Comparison of ENCODE assay signal across 8 cellular contexts in the genomic region with DNA sequence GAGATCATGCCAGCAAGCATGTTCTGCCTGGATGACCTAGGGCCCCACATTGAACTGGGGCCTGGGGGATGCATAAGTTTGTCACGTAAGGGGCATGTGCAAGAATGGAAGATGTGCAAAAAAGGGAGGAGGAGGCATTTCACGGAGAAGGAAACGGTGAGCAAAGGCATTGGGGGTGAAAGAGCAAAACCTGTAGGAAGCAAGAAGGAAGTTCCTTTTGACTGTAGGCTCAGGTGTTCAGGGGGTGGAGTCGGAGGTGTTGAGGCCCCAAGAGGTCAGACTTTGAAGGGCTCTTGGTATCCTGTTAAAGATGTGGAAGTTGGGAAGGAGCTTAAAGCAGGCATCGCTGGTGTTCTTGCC. TPM values are rescaled to one million over a fixed set of nuclear protein-coding genes. Genes with fewer than 3 reads are reported as not detected.
DNase-seq lines count a peak whose midpoint lies in the region; TF ChIP-seq lines count a peak whose summit lies in the region.

No MANE protein-coding gene starts in this region.

- CTCF ChIA-PET in Calu3 (lab: Charles Lee) (no interaction called here), HEK293 (lab: Yijun Ruan, JAX) (no interaction called here)

- no peaks in the 10 kb centered on the region for H3K9me3 Mint-ChIP-seq in Calu3 (ENCODE audit: low read depth, unreplicated experiment)
- no peaks in the 10 kb centered on the region for H3K9me3 Mint-ChIP-seq in activated T-helper 1 cell treated with anti-CD3 and anti-CD28 coated beads, Interleukin-12 subunit alpha, Interleukin-12 subunit beta, Interleukin-2, Interleukin-4 antibody, amounts not matched to agents 30 ng/mL and 10 ng/mL and 1 ng/mL, durations not matched to agents 14 hours and 24 hours and 36 hours
- H3K9me3 Mint-ChIP-seq in immature natural killer cell, result no peaks in the 10 kb centered on the region

- no peaks in the 10 kb centered on the region for H3K9me3 ChIP-seq in HEK293 (ENCODE audit: control insufficient read depth, insufficient read depth, low read depth, low read length)
- no peaks in the 10 kb centered on the region for H3K9me3 ChIP-seq in suprapubic skin

- BruUV-seq in Calu3 (replicated peaks; lab: Mats Ljungman, UMichigan), result no TSS peak

- H3K4me3 Mint-ChIP-seq in Calu3 (ENCODE audit: low read depth, unreplicated experiment), result peak overlapping the region; percentile 71
- peak overlapping the region; percentile 79 for H3K4me3 Mint-ChIP-seq in activated T-helper 1 cell treated with anti-CD3 and anti-CD28 coated beads, Interleukin-12 subunit alpha, Interleukin-12 subunit beta, Interleukin-2, Interleukin-4 antibody, amounts not matched to agents 30 ng/mL and 10 ng/mL and 1 ng/mL, durations not matched to agents 14 hours and 24 hours and 36 hours
- peak overlapping the region; percentile 88 to 95 (median 91) for H3K4me3 Mint-ChIP-seq in immature natural killer cell

- no peak for TF ChIP-seq EP300 in suprapubic skin (IDR thresholded peaks at IDR 0.05)

- intact Hi-C loops in Calu3 (cut with micrococcal nuclease; ENCODE audit: unreplicated experiment), result no loop called here
- intact Hi-C loops in activated T-helper 1 cell treated with anti-CD3 and anti-CD28 coated beads, Interleukin-12 subunit alpha, Interleukin-12 subunit beta, Interleukin-2, Interleukin-4 antibody, amounts not matched to agents 30 ng/mL and 10 ng/mL and 1 ng/mL, durations not matched to agents 14 hours and 24 hours and 36 hours (cut with micrococcal nuclease), result loop anchor here (1.0 to 5.0 kb wide), 5 partner anchors 34 to 542 kb away; a partner anchor contains a TSS

- H3K27ac ChIP-seq in HEK293 (ENCODE audit: extremely low read depth, low read depth, low read length) (peak overlapping the region; percentile 86), suprapubic skin (peak overlapping the region; percentile 98)

- DNase-seq in Calu3 (no peak), immature natural killer cell (no peak), suprapubic skin (ENCODE audit: low spot score in 2 of 2) (no peak), HuH-7.5 (ENCODE audit: low spot score) (no peak), T1000 (lab: John Stamatoyannopoulos, UW) (no peak), HuH-7 (ENCODE audit: low spot score) (no peak)
- no peak for DNase-seq in activated T-helper 1 cell treated with anti-CD3 and anti-CD28 coated beads, Interleukin-12 subunit alpha, Interleukin-12 subunit beta, Interleukin-2, Interleukin-4 antibody, amounts not matched to agents 30 ng/mL and 10 ng/mL and 1 ng/mL, durations not matched to agents 14 hours and 24 hours and 36 hours (ENCODE audit: low spot score)

- POLR2A ChIA-PET in HEK293 (lab: Yijun Ruan, JAX), result interaction anchor here (0.7 kb wide), 1 partner anchor 38 kb away, joined by 3 read pairs; no protein-coding TSS in a partner anchor

- H3K27me3 Mint-ChIP-seq in Calu3 (ENCODE audit: unreplicated experiment) (no peaks in the 10 kb centered on the region), immature natural killer cell (ENCODE audit: low read depth in 3 of 3) (peaks cover 7 to 19% (median 13%) of the 10 kb centered on the region in 3 donors)
- H3K27me3 Mint-ChIP-seq in activated T-helper 1 cell treated with anti-CD3 and anti-CD28 coated beads, Interleukin-12 subunit alpha, Interleukin-12 subunit beta, Interleukin-2, Interleukin-4 antibody, amounts not matched to agents 30 ng/mL and 10 ng/mL and 1 ng/mL, durations not matched to agents 14 hours and 24 hours and 36 hours (ENCODE audit: insufficient read depth), result peaks cover 35% of the 10 kb centered on the region

- H3K4me1 ChIP-seq in HEK293 (ENCODE audit: control insufficient read depth, insufficient read depth, low read length) (no peaks in the 10 kb centered on the region), suprapubic skin (peaks cover 74% of the 10 kb centered on the region)

- peaks cover 63% of the 10 kb centered on the region for H3K4me1 Mint-ChIP-seq in Calu3 (ENCODE audit: low read depth, unreplicated experiment)
- H3K4me1 Mint-ChIP-seq in activated T-helper 1 cell treated with anti-CD3 and anti-CD28 coated beads, Interleukin-12 subunit alpha, Interleukin-12 subunit beta, Interleukin-2, Interleukin-4 antibody, amounts not matched to agents 30 ng/mL and 10 ng/mL and 1 ng/mL, durations not matched to agents 14 hours and 24 hours and 36 hours (ENCODE audit: low read depth), result peaks cover 34% of the 10 kb centered on the region
- peaks cover 31 to 38% of the 10 kb centered on the region in 2 donors for H3K4me1 Mint-ChIP-seq in immature natural killer cell

- H3K27ac Mint-ChIP-seq in Calu3 (ENCODE audit: unreplicated experiment) (peak overlapping the region; percentile 64), immature natural killer cell (peak overlapping the region; percentile 82 to 99 (median 94))
- peak overlapping the region; percentile 28 for H3K27ac Mint-ChIP-seq in activated T-helper 1 cell treated with anti-CD3 and anti-CD28 coated beads, Interleukin-12 subunit alpha, Interleukin-12 subunit beta, Interleukin-2, Interleukin-4 antibody, amounts not matched to agents 30 ng/mL and 10 ng/mL and 1 ng/mL, durations not matched to agents 14 hours and 24 hours and 36 hours

- no peak for TF ChIP-seq CTCF in Calu3 (IDR thresholded peaks at IDR 0.05; ENCODE audit: unreplicated experiment)
- no peak for TF ChIP-seq CTCF in HEK293 (tag by site-specific recombination; IDR thresholded peaks at IDR 0.05)
- TF ChIP-seq CTCF in suprapubic skin (IDR thresholded peaks at IDR 0.05), result no peak

- no peaks in the 10 kb centered on the region for H3K36me3 ChIP-seq in HEK293 (ENCODE audit: control insufficient read depth in 2 of 2, insufficient read depth in 1 of 2, low read length in 2 of 2)
- H3K36me3 ChIP-seq in suprapubic skin, result no peaks in the 10 kb centered on the region

- H3K27me3 ChIP-seq in suprapubic skin, result no peaks in the 10 kb centered on the region

- WGBS in suprapubic skin, result 27% methylated on average over 5 of the region's 5 CpGs

- no peak for TF ChIP-seq POLR2A in suprapubic skin (IDR thresholded peaks at IDR 0.05)

- H3K4me3 ChIP-seq in HEK293 (ENCODE audit: low read depth, low read length) (peak overlapping the region; percentile 68), suprapubic skin (peak overlapping the region; percentile 81)

- H3K36me3 Mint-ChIP-seq in Calu3 (ENCODE audit: insufficient read depth, unreplicated experiment) (peaks cover 15% of the 10 kb centered on the region), immature natural killer cell (no peaks in the 10 kb centered on the region)
- peaks cover 3% of the 10 kb centered on the region for H3K36me3 Mint-ChIP-seq in activated T-helper 1 cell treated with anti-CD3 and anti-CD28 coated beads, Interleukin-12 subunit alpha, Interleukin-12 subunit beta, Interleukin-2, Interleukin-4 antibody, amounts not matched to agents 30 ng/mL and 10 ng/mL and 1 ng/mL, durations not matched to agents 14 hours and 24 hours and 36 hours (ENCODE audit: low read depth)

TF ChIP-seq in HEK293, 187 proteins besides CTCF, POLR2A, EP300 and RAD21:
- TF ChIP-seq EGR2 (tag by site-specific recombination; IDR thresholded peaks at IDR 0.05; ENCODE audit: low read depth) (peak; percentile 11; the same call in 1 of the 2 replicates), ZBTB1 (tag by site-specific recombination; IDR thresholded peaks at IDR 0.05) (no peak), ZBTB48 (tag by site-specific recombination; IDR thresholded peaks at IDR 0.05) (0 out of 2 replicates have a peak, but pooled peaks have one; percentile 25), ZNF184 (tag by site-specific recombination; IDR thresholded peaks at IDR 0.05) (no peak), ZNF133 (tag by site-specific recombination; IDR thresholded peaks at IDR 0.05) (no peak), SCRT2 (tag by site-specific recombination; IDR thresholded peaks at IDR 0.05) (no peak), ZNF600 (tag by site-specific recombination; IDR thresholded peaks at IDR 0.05) (peak; percentile 12; the same call in 1 of the 2 replicates), ZNF501 (tag by site-specific recombination; IDR thresholded peaks at IDR 0.05) (0 out of 2 replicates have a peak, but pooled peaks have one; percentile 3), ZNF629 (tag by site-specific recombination; IDR thresholded peaks at IDR 0.05) (0 out of 2 replicates have a peak, but pooled peaks have one; percentile 13), ZNF121 (tag by site-specific recombination; IDR thresholded peaks at IDR 0.05) (no peak), ZFHX2 (tag by site-specific recombination; conservative IDR thresholded peaks at IDR 0.05) (no peak), ZNF10 (tag by site-specific recombination; IDR thresholded peaks at IDR 0.05) (no peak), ZNF426 (tag by site-specific recombination; IDR thresholded peaks at IDR 0.05) (no peak), ZBTB20 (tag by site-specific recombination; IDR thresholded peaks at IDR 0.05) (peak; percentile 56; the same call in 1 of the 2 replicates), ZNF335 (tag by site-specific recombination; conservative IDR thresholded peaks at IDR 0.05) (peak; percentile 97), ZNF571 (tag by site-specific recombination; IDR thresholded peaks at IDR 0.05) (no peak)
- TF ChIP-seq, protein P1, sequence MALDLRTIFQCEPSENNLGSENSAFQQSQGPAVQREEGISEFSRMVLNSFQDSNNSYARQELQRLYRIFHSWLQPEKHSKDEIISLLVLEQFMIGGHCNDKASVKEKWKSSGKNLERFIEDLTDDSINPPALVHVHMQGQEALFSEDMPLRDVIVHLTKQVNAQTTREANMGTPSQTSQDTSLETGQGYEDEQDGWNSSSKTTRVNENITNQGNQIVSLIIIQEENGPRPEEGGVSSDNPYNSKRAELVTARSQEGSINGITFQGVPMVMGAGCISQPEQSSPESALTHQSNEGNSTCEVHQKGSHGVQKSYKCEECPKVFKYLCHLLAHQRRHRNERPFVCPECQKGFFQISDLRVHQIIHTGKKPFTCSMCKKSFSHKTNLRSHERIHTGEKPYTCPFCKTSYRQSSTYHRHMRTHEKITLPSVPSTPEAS (tag by site-specific recombination; IDR thresholded peaks at IDR 0.05), result no peak

RNA-seq across cellular contexts. Expression of a gene that starts 0.6 kb away (rescaled TPM):
- total RNA-seq in Calu3 (2022) (87.3 and 109 TPM in 2 replicates), suprapubic skin (100 to 1,000 TPM in 2 of 4 donors, 10 to 100 TPM in 2; 87.6 to 107 (median 95.8) TPM)
- 1.3 and 1.4 TPM in 2 replicates for total RNA-seq in activated T-helper 1 cell treated with anti-CD3 and anti-CD28 coated beads, Interleukin-12 subunit alpha, Interleukin-12 subunit beta, Interleukin-2, Interleukin-4 antibody, amounts not matched to agents 30 ng/mL and 10 ng/mL and 1 ng/mL, durations not matched to agents 14 hours and 24 hours and 36 hours
- 10 to 100 TPM in 2 of 3 donors, 1 to 10 TPM in 1; 8.8 to 17.1 (median 16.4) TPM for polyA plus RNA-seq in immature natural killer cell

RNA-seq across cellular contexts. Expression of a gene that starts 37.3 kb away (rescaled TPM):
- total RNA-seq in Calu3 (2022), result 0.57 and 1.1 TPM in 2 replicates
- not detected in 2 replicates for total RNA-seq in activated T-helper 1 cell treated with anti-CD3 and anti-CD28 coated beads, Interleukin-12 subunit alpha, Interleukin-12 subunit beta, Interleukin-2, Interleukin-4 antibody, amounts not matched to agents 30 ng/mL and 10 ng/mL and 1 ng/mL, durations not matched to agents 14 hours and 24 hours and 36 hours
- polyA plus RNA-seq in immature natural killer cell, result not detected
- total RNA-seq in suprapubic skin, result 1 to 10 TPM in 2 of 4 donors, under 1 TPM in 2; 0.30 to 5.3 (median 0.98) TPM

Comparison
In these comparisons a context has a peak if more than half of its experiments do, and no peak if none do; other contexts are left out.
1. H3K27ac Mint-ChIP-seq: peak in every context shown above with its lines; median percentile 94 in immature natural killer cell; 64 in Calu3; 28 in activated T-helper 1 cell treated with anti-CD3 and anti-CD28 coated beads, Interleukin-12 subunit alpha, Interleukin-12 subunit beta, Interleukin-2, Interleukin-4 antibody, amounts not matched to agents 30 ng/mL and 10 ng/mL and 1 ng/mL, durations not matched to agents 14 hours and 24 hours and 36 hours.
2. RNA of a gene that starts 0.6 kb away (total RNA-seq): 87.6 to 107 TPM in suprapubic skin and 87.3 to 109 TPM in Calu3; 1.3 to 1.4 TPM in activated T-helper 1 cell treated with anti-CD3 and anti-CD28 coated beads, Interleukin-12 subunit alpha, Interleukin-12 subunit beta, Interleukin-2, Interleukin-4 antibody, amounts not matched to agents 30 ng/mL and 10 ng/mL and 1 ng/mL, durations not matched to agents 14 hours and 24 hours and 36 hours; every median in the first group is over 10 times any median in the second.
3. Peak in every context shown above with its lines, with median percentiles within 50 percentile points of each other: H3K4me3 Mint-ChIP-seq.